In genomic region chr3:146469206-146470017, GRCh38 we compare ENCODE assay signal across 9 cellular contexts. TPM values are rescaled to one million over a fixed set of nuclear protein-coding genes. Genes with fewer than 3 reads are reported as not detected.
DNase-seq lines count a peak whose midpoint lies in the region; ATAC-seq lines count a peak whose summit lies in the region.
"Had no signal": no experiment of that assay in that cellular context is flagged by ENCODE, and none has a peak within 500 bp of the region (broad histone marks: within the 10 kb centered on the region; RNA-seq: fewer than 3 reads in every experiment).

TSS of gene PLSCR2 (minus strand) at chr3:146469561. CDS start at chr3:146459904, 9,657 bp downstream.

- DNase-seq in GM23248 (peak; percentile 30), NCI-H146 treated with DMSO at 0.1 percent for 48 hours (lab: John Stamatoyannopoulos, UW; ENCODE audit: unreplicated experiment) (peak; percentile 62), epithelial cell of prostate (ENCODE audit: low read depth, low spot score) (no peak), SW480 (ENCODE audit: low spot score) (no peak)
- peak; percentile 5 for DNase-seq in activated CD8-positive, alpha-beta memory T cell treated with anti-CD3 and anti-CD28 coated beads, Interleukin-2, amount 50 U/mL, for 24 hours (ENCODE audit: extremely low read depth)
- peak; percentile 56 to 86 (median 74) for DNase-seq in naive thymus-derived CD8-positive, alpha-beta T cell
- DNase-seq in stimulated activated naive CD4-positive, alpha-beta T cell treated with Interleukin-2 at 50 U/mL for 16 hours (lab: John Stamatoyannopoulos, UW) = peak; percentile 55

- peak within 1 kb of the TSS; percentile 62 for H3K4me2 ChIP-seq in GM23248 (ENCODE audit: unreplicated experiment)

- peak within 1 kb of the TSS; percentile 93 for H2AFZ ChIP-seq in GM23248

- no peaks in the 10 kb centered on the region for H3K9me3 ChIP-seq in GM23248 (ENCODE audit: low read depth)

- peak within 1 kb of the TSS; percentile 72 to 88 (median 82) for H3K4me3 Mint-ChIP-seq in naive thymus-derived CD8-positive, alpha-beta T cell

- peak within 1 kb of the TSS; percentile 67 to 93 (median 84) for H3K27ac Mint-ChIP-seq in naive thymus-derived CD8-positive, alpha-beta T cell

- 0 out of 2 replicates have a peak, but pooled peaks cover 1% of the 10 kb centered on the region for H3K27me3 ChIP-seq in GM23248 (replicated peaks; ENCODE audit: insufficient read depth)

- no peaks in the 10 kb centered on the region; the same call in 1 of the 2 replicates for H3F3A ChIP-seq in GM23248 (ENCODE audit: insufficient read depth)

- no peaks in the 10 kb centered on the region for H3K36me3 Mint-ChIP-seq in naive thymus-derived CD8-positive, alpha-beta T cell

- in situ Hi-C loops in GM23248 (cut with MboI) = no loop called here

- peak; percentile 94 to 95 for ATAC-seq in naive thymus-derived CD8-positive, alpha-beta T cell

- H3K79me2 ChIP-seq in GM23248 (ENCODE audit: insufficient read depth) = no peaks in the 10 kb centered on the region

- H3K9ac ChIP-seq in GM23248 = peak within 1 kb of the TSS; percentile 42

- H3K9me2 ChIP-seq in GM23248 (ENCODE audit: insufficient read depth) = no peaks in the 10 kb centered on the region

- H3K9me3 Mint-ChIP-seq in naive thymus-derived CD8-positive, alpha-beta T cell = no peaks in the 10 kb centered on the region

- H3K4me1 ChIP-seq in GM23248 (ENCODE audit: insufficient read depth) = peaks cover 20% of the 10 kb centered on the region

- POLR2A ChIA-PET in naive thymus-derived CD8-positive, alpha-beta T cell (lab: Charles Lee) = interaction anchor here (1.6 kb wide), 1 partner anchor 75 kb away, joined by 6 read pairs; the partner anchor contains the start of gene PLSCR1

- H3K36me3 ChIP-seq in GM23248 (ENCODE audit: low read depth) = no peaks in the 10 kb centered on the region

- H4K20me1 ChIP-seq in GM23248 (ENCODE audit: insufficient read depth) = no peaks in the 10 kb centered on the region

- peaks cover 2 to 16% (median 11%) of the 10 kb centered on the region in 4 donors for H3K4me1 Mint-ChIP-seq in naive thymus-derived CD8-positive, alpha-beta T cell

- WGBS in GM23248 (ENCODE audit: low coverage in 1 of 2, low lambda C conversion rate in 2 of 2, missing lambda C conversion rate in 2 of 2), 2 experiments = 16 to 20% methylated on average over 34 to 44 of the region's 50 CpGs

- H3K4me3 ChIP-seq in GM08714 (ENCODE audit: low read length) (peak within 1 kb of the TSS; percentile 38; the same call in 1 of the 2 replicates), GM23248 (peak within 1 kb of the TSS; percentile 66)

- H3K27ac ChIP-seq in GM23248 (no peak within 1 kb of the TSS), epithelial cell of prostate (peak within 1 kb of the TSS; percentile 52)

- H3K27me3 Mint-ChIP-seq in naive thymus-derived CD8-positive, alpha-beta T cell = peaks cover 0 to 9% (median 3%) of the 10 kb centered on the region in 5 donors

RNA-seq across cellular contexts. Expression of gene PLSCR2, which starts in this region (rescaled TPM):
- total RNA-seq in GM23248 (2014; rRNA removed; shearing (Covaris generic)) = not detected in 2 replicates
- not detected in 2 replicates for polyA plus RNA-seq in GM23248 (2016; fragmentation: Nextera tagmentation; extraction: Ambion mirVana)
- total RNA-seq in naive thymus-derived CD8-positive, alpha-beta T cell = under 1 TPM in 1 of 2 experiments, not detected in 1; 0.31 TPM
- polyA plus RNA-seq in naive thymus-derived CD8-positive, alpha-beta T cell = 1 to 10 TPM in 1 of 3 donors, under 1 TPM in 1, not detected in 1; 0.76 to 1.2 TPM
- total RNA-seq: glomerular endothelial cell had no signal

Comparison
In these comparisons a context has a peak if more than half of its experiments do, and no peak if none do; other contexts are left out.
1. Peak in DNase-seq, H3K4me3 ChIP-seq, H3K9ac ChIP-seq and H3K4me2 ChIP-seq in GM23248; RNA of the gene not detected or under 1 TPM.
2. DNase-seq: peak in NCI-H146 treated with DMSO at 0.1 percent for 48 hours (single experiment), activated CD8-positive, alpha-beta memory T cell treated with anti-CD3 and anti-CD28 coated beads, Interleukin-2, amount 50 U/mL, for 24 hours (single experiment), naive thymus-derived CD8-positive, alpha-beta T cell (10 of 10) and stimulated activated naive CD4-positive, alpha-beta T cell treated with Interleukin-2 at 50 U/mL for 16 hours (single experiment); none in epithelial cell of prostate (single experiment) and SW480 (single experiment).